In genomic region chr17:45143767-45144198, GRCh38 we compare ENCODE assay signal across 1 cellular context.
TF ChIP-seq lines count a peak whose summit lies in the region.

No MANE protein-coding gene starts in this region.

TF ChIP-seq in H1, 55 proteins besides CTCF, POLR2A, EP300 and RAD21:
- TF ChIP-seq SP1 (IDR thresholded peaks at IDR 0.05; ENCODE audit: low read depth, low read length): no peak
- no peak for TF ChIP-seq POLR2AphosphoS5 (IDR thresholded peaks at IDR 0.05; ENCODE audit: low read depth, low read length)
- TF ChIP-seq EGR1 (IDR thresholded peaks at IDR 0.05; ENCODE audit: borderline replicate concordance, low read depth, low read length): no peak
- 0 out of 4 replicates have a peak, but pooled peaks of 1 of the 2 experiments have one; percentile 2 for TF ChIP-seq SIN3A (conservative IDR thresholded peaks at IDR 0.05 in 1 of 2, IDR thresholded peaks at IDR 0.05 in 1 of 2; ENCODE audit: low read depth in 1 of 2, low read length in 2 of 2)
- peak; percentile 98 for TF ChIP-seq KDM1A (IDR thresholded peaks at IDR 0.05; ENCODE audit: borderline replicate concordance, low read length)
- TF ChIP-seq CEBPB (IDR thresholded peaks at IDR 0.05; ENCODE audit: low read depth, low read length): no peak
- TF ChIP-seq BCL11A (IDR thresholded peaks at IDR 0.05; ENCODE audit: low read depth in 2 of 2, low read length in 2 of 2): no peak
- 0 out of 4 replicates have a peak, but pooled peaks of 1 of the 2 experiments have one; percentile 22 for TF ChIP-seq HDAC2 (IDR thresholded peaks at IDR 0.05; ENCODE audit: borderline replicate concordance in 1 of 2, low read depth in 2 of 2, low read length in 2 of 2)
- TF ChIP-seq GTF2F1 (IDR thresholded peaks at IDR 0.05; ENCODE audit: borderline replicate concordance, low read depth, low read length): no peak
- TF ChIP-seq TAF1 (IDR thresholded peaks at IDR 0.05; ENCODE audit: low read depth, low read length): 0 out of 2 replicates have a peak, but pooled peaks have one; percentile 5
- TF ChIP-seq BRCA1 (IDR thresholded peaks at IDR 0.05; ENCODE audit: low read depth, low read length): no peak
- TF ChIP-seq RNF2 (IDR thresholded peaks at IDR 0.05; ENCODE audit: borderline replicate concordance, low read depth, low read length, missing control alignments, poor library complexity, severe bottlenecking): no peak
